Comparison of ENCODE assay signal across 8 cellular contexts in genomic region chr6:170088349-170088951, GRCh38.
A peak's percentile ranks its signal among the peaks of the same experiment; 100 is the strongest.
DNase-seq lines count a peak whose midpoint lies in the region; ATAC-seq and TF ChIP-seq lines count a peak whose summit lies in the region.

No MANE protein-coding gene starts in this region.

- ATAC-seq in GM19023 (IDR thresholded peaks at IDR 0.05; ENCODE audit: unreplicated experiment) (peak; percentile 18), HG03103 (IDR thresholded peaks at IDR 0.05; ENCODE audit: low read depth, unreplicated experiment) (peak; percentile 5), HG03196 (IDR thresholded peaks at IDR 0.05; ENCODE audit: unreplicated experiment) (no peak)

- no peak overlapping the region for H3K4me2 ChIP-seq in smooth muscle cell

- DNase-seq in activated naive CD8-positive, alpha-beta T cell treated with anti-CD3 and anti-CD28 coated beads for 36 hours: peak; percentile 35
- DNase-seq in NCI-H187 treated with DMSO at 0.1 percent for 48 hours (lab: John Stamatoyannopoulos, UW) (no peak), smooth muscle cell (lab: John Stamatoyannopoulos, UW; ENCODE audit: unreplicated experiment) (no peak)
- no peak for DNase-seq in central memory CD4-positive, alpha-beta T cell

- peaks cover 4% of the 10 kb centered on the region for H3K36me3 Mint-ChIP-seq in activated naive CD8-positive, alpha-beta T cell treated with anti-CD3 and anti-CD28 coated beads for 36 hours

- H3K4me1 ChIP-seq in rectal smooth muscle tissue (ENCODE audit: control insufficient read depth, insufficient read depth, low read length) (no peaks in the 10 kb centered on the region), smooth muscle cell (ENCODE audit: low read depth) (no peaks in the 10 kb centered on the region)

- no peaks in the 10 kb centered on the region for H4K20me1 ChIP-seq in smooth muscle cell (ENCODE audit: low read depth)

- H3K4me1 Mint-ChIP-seq in activated naive CD8-positive, alpha-beta T cell treated with anti-CD3 and anti-CD28 coated beads for 36 hours: peaks cover 23% of the 10 kb centered on the region

- H3K4me3 Mint-ChIP-seq in activated naive CD8-positive, alpha-beta T cell treated with anti-CD3 and anti-CD28 coated beads for 36 hours: peak overlapping the region; percentile 87

- H3K27me3 Mint-ChIP-seq in activated naive CD8-positive, alpha-beta T cell treated with anti-CD3 and anti-CD28 coated beads for 36 hours: no peaks in the 10 kb centered on the region

- TF ChIP-seq CTCF in smooth muscle cell (IDR thresholded peaks at IDR 0.05; ENCODE audit: borderline replicate concordance, insufficient read depth, poor library complexity, severe bottlenecking): no peak

- H3F3A ChIP-seq in smooth muscle cell (ENCODE audit: low read depth): no peaks in the 10 kb centered on the region

- H2AFZ ChIP-seq in smooth muscle cell (ENCODE audit: low read depth): no peak overlapping the region

- H3K9ac ChIP-seq in rectal smooth muscle tissue (ENCODE audit: low read length): no peak overlapping the region
- H3K9ac ChIP-seq in smooth muscle cell (ENCODE audit: low read depth): no peak overlapping the region

- H3K27ac Mint-ChIP-seq in activated naive CD8-positive, alpha-beta T cell treated with anti-CD3 and anti-CD28 coated beads for 36 hours: peak overlapping the region; percentile 97

- H3K27ac ChIP-seq in rectal smooth muscle tissue (ENCODE audit: low read depth, low read length): no peak overlapping the region
- H3K27ac ChIP-seq in smooth muscle cell (ENCODE audit: low read depth): no peak overlapping the region

- no peaks in the 10 kb centered on the region for H3K27me3 ChIP-seq in rectal smooth muscle tissue (ENCODE audit: control insufficient read depth, insufficient read depth, low read length)
- H3K27me3 ChIP-seq in smooth muscle cell (ENCODE audit: low read depth): no peaks in the 10 kb centered on the region

- no peaks in the 10 kb centered on the region for H3K79me2 ChIP-seq in smooth muscle cell (ENCODE audit: low read depth)

- 90% methylated on average over 28 of the region's 28 CpGs for WGBS in smooth muscle cell (ENCODE audit: low lambda C conversion rate)

- H3K9me3 Mint-ChIP-seq in activated naive CD8-positive, alpha-beta T cell treated with anti-CD3 and anti-CD28 coated beads for 36 hours: no peaks in the 10 kb centered on the region

- no peaks in the 10 kb centered on the region for H3K9me3 ChIP-seq in smooth muscle cell (replicated peaks; ENCODE audit: low read depth)

- H3K4me3 ChIP-seq in rectal smooth muscle tissue (ENCODE audit: low read length): peak overlapping the region; percentile 47
- H3K4me3 ChIP-seq in smooth muscle cell: no peak overlapping the region

- H3K36me3 ChIP-seq in rectal smooth muscle tissue (ENCODE audit: control insufficient read depth, insufficient read depth, low read length) (no peaks in the 10 kb centered on the region), smooth muscle cell (ENCODE audit: low read depth) (no peaks in the 10 kb centered on the region)
